ENCODE assay signal across 15 cellular contexts in the genomic region with DNA sequence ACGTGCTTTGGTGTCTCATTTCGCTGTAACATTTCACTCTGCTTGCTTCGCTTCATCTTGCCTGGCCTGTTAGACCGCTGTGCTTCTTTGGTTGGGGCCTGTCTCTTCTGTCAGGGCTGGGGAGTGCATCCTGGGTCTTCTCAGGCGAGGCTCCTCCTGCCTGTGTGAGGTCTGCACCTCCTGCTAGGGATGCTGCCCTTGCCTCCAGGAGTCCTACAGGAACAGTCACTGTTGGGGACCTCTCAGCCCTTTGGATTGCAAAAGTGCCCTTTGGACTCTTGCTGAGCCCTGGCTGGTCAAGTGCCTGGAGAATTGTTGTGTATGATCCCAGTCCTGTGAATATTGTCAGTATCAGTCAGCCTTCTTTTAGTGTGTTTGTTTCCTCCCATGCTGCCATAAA.
DNase-seq lines count a peak whose midpoint lies in the region; ATAC-seq and TF ChIP-seq lines count a peak whose summit lies in the region.
"Had no signal": no experiment of that assay in that cellular context is flagged by ENCODE, and none has a peak within 500 bp of the region (broad histone marks: within the 10 kb centered on the region; RNA-seq: fewer than 3 reads in every experiment).

No MANE protein-coding gene starts in this region.

- H3K9me3 Mint-ChIP-seq in activated naive CD4-positive, alpha-beta T cell treated with anti-CD3 and anti-CD28 coated beads, Interleukin-2, amount 50 U/mL, for 24 hours: no peaks in the 10 kb centered on the region
- H3K9me3 Mint-ChIP-seq: nephron had no signal

- H3K9me3 ChIP-seq in iPS-20b (ENCODE audit: insufficient read depth, low read depth, low read length) (no peaks in the 10 kb centered on the region), upper lobe of right lung (no peaks in the 10 kb centered on the region)
- H3K9me3 ChIP-seq: esophagus muscularis mucosa had no signal

- ATAC-seq in upper lobe of right lung: peak; percentile 10
- ATAC-seq in HG03045 (IDR thresholded peaks at IDR 0.05; ENCODE audit: unreplicated experiment): no peak
- no peak for ATAC-seq in GM21447 (IDR thresholded peaks at IDR 0.05; ENCODE audit: unreplicated experiment)
- no peak for ATAC-seq in GM19452 (IDR thresholded peaks at IDR 0.05; ENCODE audit: unreplicated experiment)

- H3K4me1 ChIP-seq in iPS-20b (ENCODE audit: insufficient read depth, low read length): peaks cover 30% of the 10 kb centered on the region; the same call in 1 of the 2 replicates
- H3K4me1 ChIP-seq in upper lobe of right lung: peaks cover 23% of the 10 kb centered on the region

- no peaks in the 10 kb centered on the region for H3K27me3 Mint-ChIP-seq in activated naive CD4-positive, alpha-beta T cell treated with anti-CD3 and anti-CD28 coated beads, Interleukin-2, amount 50 U/mL, for 24 hours

- H3K36me3 ChIP-seq in iPS-20b (ENCODE audit: insufficient read depth, low read depth, low read length) (no peaks in the 10 kb centered on the region), upper lobe of right lung (no peaks in the 10 kb centered on the region)
- H3K36me3 ChIP-seq: esophagus muscularis mucosa had no signal

- H3K36me3 Mint-ChIP-seq in activated naive CD4-positive, alpha-beta T cell treated with anti-CD3 and anti-CD28 coated beads, Interleukin-2, amount 50 U/mL, for 24 hours: peaks cover 31% of the 10 kb centered on the region

- H3K4me3 ChIP-seq in iPS-20b (ENCODE audit: low read length): 0 out of 2 replicates have a peak overlapping the region, but pooled peaks have one; percentile 3
- H3K4me3 ChIP-seq in upper lobe of right lung: no peak overlapping the region
- H3K4me3 ChIP-seq: esophagus muscularis mucosa had no signal

- no peak overlapping the region for H3K27ac ChIP-seq in iPS-20b (ENCODE audit: low read length)
- H3K27ac ChIP-seq in upper lobe of right lung: no peak overlapping the region
- H3K27ac ChIP-seq: esophagus muscularis mucosa had no signal

- H3K4me3 Mint-ChIP-seq in activated naive CD4-positive, alpha-beta T cell treated with anti-CD3 and anti-CD28 coated beads, Interleukin-2, amount 50 U/mL, for 24 hours: peak overlapping the region; percentile 44
- H3K4me3 Mint-ChIP-seq: nephron had no signal

- no peak overlapping the region for H3K9ac ChIP-seq in iPS-20b (ENCODE audit: low read depth, low read length)

- no peak for TF ChIP-seq CTCF in upper lobe of right lung (IDR thresholded peaks at IDR 0.05)

- H3K4me1 Mint-ChIP-seq in activated naive CD4-positive, alpha-beta T cell treated with anti-CD3 and anti-CD28 coated beads, Interleukin-2, amount 50 U/mL, for 24 hours: peaks cover 90% of the 10 kb centered on the region

- H3K27me3 ChIP-seq in iPS-20b (ENCODE audit: insufficient read depth, low read length) (peaks cover 21% of the 10 kb centered on the region), upper lobe of right lung (no peaks in the 10 kb centered on the region)
- H3K27me3 ChIP-seq: esophagus muscularis mucosa had no signal

- intact Hi-C loops in upper lobe of right lung (cut with DNase I): no loop called here

- peak overlapping the region; percentile 47 for H3K27ac Mint-ChIP-seq in activated naive CD4-positive, alpha-beta T cell treated with anti-CD3 and anti-CD28 coated beads, Interleukin-2, amount 50 U/mL, for 24 hours
- H3K27ac Mint-ChIP-seq: nephron had no signal

- DNase-seq in activated naive CD4-positive, alpha-beta T cell treated with anti-CD3 and anti-CD28 coated beads, Interleukin-2, amount 50 U/mL, for 16 hours: no peak
- peak; percentile 4 for DNase-seq in UCSD-AML1 (lab: John Stamatoyannopoulos, UW; ENCODE audit: unreplicated experiment)
- DNase-seq in upper lobe of right lung: no peak
- DNase-seq: activated effector memory CD4-positive, alpha-beta T cell treated with Interleukin-2 at 50 U/mL for 16 hours; caudate nucleus; MM.1S; SHP77; small intestine had no signal
